ENCODE assay signal across 3 cellular contexts in the genomic region with DNA sequence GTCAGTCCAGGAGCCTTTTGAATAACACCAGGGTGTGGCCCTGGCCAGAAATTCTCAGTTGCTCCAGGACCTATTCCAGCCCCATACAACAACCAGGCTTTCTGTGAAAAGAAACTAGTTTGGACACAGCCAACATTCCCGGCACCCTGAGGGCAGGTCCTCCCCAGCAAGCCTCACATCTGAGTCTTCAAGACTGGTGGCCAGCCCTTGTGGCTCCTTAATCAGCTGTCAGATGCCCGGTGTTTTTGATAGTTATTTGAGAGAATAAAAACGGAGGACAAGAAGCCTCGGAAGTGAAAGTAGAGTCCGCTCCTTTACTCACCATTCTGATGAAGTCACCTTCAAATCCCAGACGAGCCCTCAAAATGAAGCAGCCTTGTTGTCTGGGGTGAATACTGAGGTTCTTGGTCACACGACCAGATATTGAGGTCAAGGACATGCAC.
TF ChIP-seq lines count a peak whose summit lies in the region.

No MANE protein-coding gene starts in this region.

TF ChIP-seq in A549, 52 proteins besides CTCF, POLR2A, EP300 and RAD21:
- TF ChIP-seq EHMT2 (IDR thresholded peaks at IDR 0.05; ENCODE audit: low read depth): no peak
- TF ChIP-seq RFX5 (IDR thresholded peaks at IDR 0.05): no peak
- TF ChIP-seq RNF2 (IDR thresholded peaks at IDR 0.05; ENCODE audit: borderline replicate concordance, low read depth): no peak
- no peak for TF ChIP-seq SREBF2 (IDR thresholded peaks at IDR 0.05)
- TF ChIP-seq TFCP2L1 (CRISPR knock-in tag; IDR thresholded peaks at IDR 0.05): no peak
- TF ChIP-seq EHF (CRISPR knock-in tag; IDR thresholded peaks at IDR 0.05): no peak
- no peak for TF ChIP-seq CBX2 (IDR thresholded peaks at IDR 0.05; ENCODE audit: borderline replicate concordance, low read depth)
- no peak for TF ChIP-seq FOXS1 (CRISPR knock-in tag; IDR thresholded peaks at IDR 0.05)
- no peak for TF ChIP-seq JUNB (IDR thresholded peaks at IDR 0.05)

TF ChIP-seq in HEK293, 187 proteins besides CTCF, POLR2A, EP300 and RAD21:
- TF ChIP-seq WT1 (tag by site-specific recombination; IDR thresholded peaks at IDR 0.05): no peak
- TF ChIP-seq ZNF157 (tag by site-specific recombination; IDR thresholded peaks at IDR 0.05): no peak
- TF ChIP-seq ZNF335 (tag by site-specific recombination; conservative IDR thresholded peaks at IDR 0.05): peak; percentile 94
- peak; percentile 46; the same call in 1 of the 2 replicates for TF ChIP-seq ZBTB17 (tag by site-specific recombination; IDR thresholded peaks at IDR 0.05)
- TF ChIP-seq ZNF366 (tag by site-specific recombination; conservative IDR thresholded peaks at IDR 0.05): 0 out of 2 replicates have a peak, but pooled peaks have one; percentile 9
- TF ChIP-seq, protein P1, sequence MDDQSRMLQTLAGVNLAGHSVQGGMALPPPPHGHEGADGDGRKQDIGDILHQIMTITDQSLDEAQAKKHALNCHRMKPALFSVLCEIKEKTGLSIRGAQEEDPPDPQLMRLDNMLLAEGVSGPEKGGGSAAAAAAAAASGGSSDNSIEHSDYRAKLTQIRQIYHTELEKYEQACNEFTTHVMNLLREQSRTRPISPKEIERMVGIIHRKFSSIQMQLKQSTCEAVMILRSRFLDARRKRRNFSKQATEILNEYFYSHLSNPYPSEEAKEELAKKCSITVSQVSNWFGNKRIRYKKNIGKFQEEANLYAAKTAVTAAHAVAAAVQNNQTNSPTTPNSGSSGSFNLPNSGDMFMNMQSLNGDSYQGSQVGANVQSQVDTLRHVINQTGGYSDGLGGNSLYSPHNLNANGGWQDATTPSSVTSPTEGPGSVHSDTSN (CRISPR knock-in tag; IDR thresholded peaks at IDR 0.05): no peak
- TF ChIP-seq ZNF2 (tag by site-specific recombination; IDR thresholded peaks at IDR 0.05): peak; percentile 52; the same call in 1 of the 2 replicates
TF ChIP-seq in HEK293: peak in this region for 4.

TF ChIP-seq in GM12878, 131 proteins besides CTCF, POLR2A, EP300 and RAD21:
- TF ChIP-seq, protein P2, sequence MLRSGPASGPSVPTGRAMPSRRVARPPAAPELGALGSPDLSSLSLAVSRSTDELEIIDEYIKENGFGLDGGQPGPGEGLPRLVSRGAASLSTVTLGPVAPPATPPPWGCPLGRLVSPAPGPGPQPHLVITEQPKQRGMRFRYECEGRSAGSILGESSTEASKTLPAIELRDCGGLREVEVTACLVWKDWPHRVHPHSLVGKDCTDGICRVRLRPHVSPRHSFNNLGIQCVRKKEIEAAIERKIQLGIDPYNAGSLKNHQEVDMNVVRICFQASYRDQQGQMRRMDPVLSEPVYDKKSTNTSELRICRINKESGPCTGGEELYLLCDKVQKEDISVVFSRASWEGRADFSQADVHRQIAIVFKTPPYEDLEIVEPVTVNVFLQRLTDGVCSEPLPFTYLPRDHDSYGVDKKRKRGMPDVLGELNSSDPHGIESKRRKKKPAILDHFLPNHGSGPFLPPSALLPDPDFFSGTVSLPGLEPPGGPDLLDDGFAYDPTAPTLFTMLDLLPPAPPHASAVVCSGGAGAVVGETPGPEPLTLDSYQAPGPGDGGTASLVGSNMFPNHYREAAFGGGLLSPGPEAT (IDR thresholded peaks at IDR 0.05; ENCODE audit: low read depth): no peak
- peak; percentile 25; the same call in 1 of the 2 replicates for TF ChIP-seq RUNX3 (IDR thresholded peaks at IDR 0.05; ENCODE audit: low read length)
TF ChIP-seq in GM12878: peak in this region for 1.
